24 cellular contexts compared by ENCODE assay signal in genomic region chr3:157398598-157398997, GRCh38. TPM values are rescaled to one million over a fixed set of nuclear protein-coding genes. Genes with fewer than 3 reads are reported as not detected.
DNase-seq lines count a peak whose midpoint lies in the region; ATAC-seq, FAIRE-seq and TF ChIP-seq lines count a peak whose summit lies in the region.
"Had no signal": no experiment of that assay in that cellular context is flagged by ENCODE, and none has a peak within 500 bp of the region (broad histone marks: within the 10 kb centered on the region; RNA-seq: fewer than 3 reads in every experiment).

No MANE protein-coding gene starts in this region.

- no peak overlapping the region for H3K4me3 ChIP-seq in HepG2 (replicated peaks in 1 of 3; ENCODE audit: insufficient read depth in 1 of 3, low read depth in 2 of 3, low read length in 3 of 3)
- H3K4me3 ChIP-seq in right lobe of liver = no peak overlapping the region
- no peak overlapping the region for H3K4me3 ChIP-seq in K562
- H3K4me3 ChIP-seq: BLaER1 treated with 17β-estradiol and CSF1 and Interleukin-3, amounts not matched to agents 10 nM and 100 nM; GM23248 had no signal

- H4K20me1 ChIP-seq in HepG2 (ENCODE audit: insufficient read depth, low read length) (no peaks in the 10 kb centered on the region), K562 (replicated peaks; ENCODE audit: control insufficient read depth, insufficient read depth, low read length) (no peaks in the 10 kb centered on the region)
- H4K20me1 ChIP-seq: BLaER1 treated with 17β-estradiol and CSF1 and Interleukin-3, amounts not matched to agents 10 nM and 100 nM had no signal

- H3K79me2 ChIP-seq in HepG2 (ENCODE audit: insufficient read depth, low read length) = no peaks in the 10 kb centered on the region
- no peaks in the 10 kb centered on the region for H3K79me2 ChIP-seq in K562 (ENCODE audit: control insufficient read depth, insufficient read depth, low read length)

- H3K4me2 ChIP-seq in HepG2 (ENCODE audit: low read depth, low read length) = no peak overlapping the region
- no peak overlapping the region for H3K4me2 ChIP-seq in K562 (ENCODE audit: insufficient read depth, low read length)
- H3K4me2 ChIP-seq: BLaER1 treated with 17β-estradiol and CSF1 and Interleukin-3, amounts not matched to agents 10 nM and 100 nM had no signal

- H3K9me3 ChIP-seq in HepG2 (ENCODE audit: low read length) (no peaks in the 10 kb centered on the region), right lobe of liver (no peaks in the 10 kb centered on the region), K562 (replicated peaks; ENCODE audit: control insufficient read depth, insufficient read depth, low read depth, low read length) (no peaks in the 10 kb centered on the region)
- H3K9me3 ChIP-seq: BE2C; BLaER1 treated with 17β-estradiol and CSF1 and Interleukin-3, amounts not matched to agents 10 nM and 100 nM had no signal

- FAIRE-seq in HepG2 (lab: Jason Lieb, UNC) (no peak), K562 (lab: Jason Lieb, UNC) (no peak)
- FAIRE-seq: A204.1, G401.6, GM19239, H1 had no signal

- TF ChIP-seq POLR2A in HepG2 (IDR thresholded peaks at IDR 0.05; ENCODE audit: insufficient read depth in 1 of 2, low read depth in 2 of 2, low read length in 2 of 2) = no peak
- TF ChIP-seq POLR2A in right lobe of liver (IDR thresholded peaks at IDR 0.05) = no peak
- no peak for TF ChIP-seq POLR2A in K562 (conservative IDR thresholded peaks at IDR 0.05)

- no peaks in the 10 kb centered on the region for H3K9me1 ChIP-seq in K562 (ENCODE audit: control insufficient read depth, insufficient read depth, low read length)

- in situ Hi-C loops in HepG2 (cut with HindIII; ENCODE audit: extremely low pct_ligation_motif_present, low pct_unique_long_range_greater_than_20kb) = no loop called here
- in situ Hi-C loops in K562 (cut with MboI) = no loop called here

- ATAC-seq in HepG2 = no peak
- ATAC-seq in right lobe of liver = no peak
- 0 out of 3 replicates have a peak, but pooled peaks have one; percentile 32 for ATAC-seq in K562

- no peak for TF ChIP-seq RAD21 in HepG2 (CRISPR knock-in tag; IDR thresholded peaks at IDR 0.05)
- no peak for TF ChIP-seq RAD21 in K562 (CRISPR knock-in tag; conservative IDR thresholded peaks at IDR 0.05 in 1 of 2, IDR thresholded peaks at IDR 0.05 in 1 of 2)

- TF ChIP-seq CTCF in HepG2 (CRISPR knock-in tag; IDR thresholded peaks at IDR 0.05) (no peak), right lobe of liver (IDR thresholded peaks at IDR 0.05) (no peak), K562 (IDR thresholded peaks at IDR 0.05 in 2 of 3, conservative IDR thresholded peaks at IDR 0.05 in 1 of 3; ENCODE audit: insufficient read depth in 2 of 3, low read depth in 1 of 3, low read length in 3 of 3) (no peak)

- H3K4me1 ChIP-seq in HepG2 (ENCODE audit: insufficient read depth, low read length) (no peaks in the 10 kb centered on the region), right lobe of liver (no peaks in the 10 kb centered on the region), K562 (replicated peaks in 1 of 2; ENCODE audit: control insufficient read depth in 2 of 2, insufficient read depth in 2 of 2, low read length in 2 of 2) (no peaks in the 10 kb centered on the region)
- H3K4me1 ChIP-seq: BE2C; BLaER1 treated with 17β-estradiol and CSF1 and Interleukin-3, amounts not matched to agents 10 nM and 100 nM had no signal

- no peak for DNase-seq in HepG2 (ENCODE audit: low spot score)
- no peak for DNase-seq in right lobe of liver
- DNase-seq in M059J (ENCODE audit: low read depth) = peak; percentile 12
- peak in 1 of 4 experiments; percentile 18 for DNase-seq in K562 (ENCODE audit: extremely low read depth in 1 of 4, low spot score in 3 of 4)
- DNase-seq in activated effector memory CD4-positive, alpha-beta T cell treated with Interleukin-2 at 50 U/mL for 16 hours = no peak
- DNase-seq in posterior vena cava (ENCODE audit: low spot score) = no peak
- DNase-seq in KG1 (lab: John Stamatoyannopoulos, UW) = no peak
- no peak for DNase-seq in activated gamma-delta T cell (lab: John Stamatoyannopoulos, UW)
- DNase-seq: ACHN; AML-193; BE2C; Calu3; CD4-positive, alpha-beta T cell; CD8-positive, alpha-beta memory T cell; DND-41; GM23248; H7; HCEC 1CT had no signal

- H3K9ac ChIP-seq in HepG2 (ENCODE audit: insufficient read depth, low read depth, low read length) (no peak overlapping the region), K562 (ENCODE audit: insufficient read depth in 1 of 2, low read depth in 2 of 2, low read length in 2 of 2) (no peak overlapping the region)
- H3K9ac ChIP-seq: BLaER1 treated with 17β-estradiol and CSF1 and Interleukin-3, amounts not matched to agents 10 nM and 100 nM; GM23248 had no signal

- H3K36me3 ChIP-seq in HepG2 (replicated peaks in 1 of 2; ENCODE audit: control insufficient read depth in 1 of 2, insufficient read depth in 2 of 2, low read length in 2 of 2) (no peaks in the 10 kb centered on the region), right lobe of liver (no peaks in the 10 kb centered on the region), K562 (ENCODE audit: control insufficient read depth, insufficient read depth, low read length) (no peaks in the 10 kb centered on the region)
- H3K36me3 ChIP-seq: BE2C; BLaER1 treated with 17β-estradiol and CSF1 and Interleukin-3, amounts not matched to agents 10 nM and 100 nM had no signal

- no TSS peak for BruUV-seq in HepG2 (replicated peaks; lab: Mats Ljungman, UMichigan)
- no TSS peak for BruUV-seq in K562 (replicated peaks; lab: Mats Ljungman, UMichigan)

- intact Hi-C loops in HepG2 (cut with micrococcal nuclease; ENCODE audit: unreplicated experiment) (no loop called here), right lobe of liver (cut with DNase I) (no loop called here), K562 (cut with micrococcal nuclease) (no loop called here), posterior vena cava (cut with DNase I) (no loop called here)

- TF ChIP-seq EP300 in HepG2 (IDR thresholded peaks at IDR 0.05; ENCODE audit: low read depth in 2 of 2, low read length in 2 of 2) = no peak
- no peak for TF ChIP-seq EP300 in HepG2 (CRISPR knock-in tag; IDR thresholded peaks at IDR 0.05; ENCODE audit: borderline replicate concordance)
- no peak for TF ChIP-seq EP300 in K562 (IDR thresholded peaks at IDR 0.05; ENCODE audit: low read length)

- H2AFZ ChIP-seq in HepG2 (ENCODE audit: low read length) (no peak overlapping the region), K562 (ENCODE audit: low read depth, low read length) (no peak overlapping the region)
- H2AFZ ChIP-seq: GM23248 had no signal

- H3K27ac ChIP-seq in HepG2 (ENCODE audit: extremely low read length, insufficient read depth, low read length) = no peak overlapping the region
- no peak overlapping the region for H3K27ac ChIP-seq in right lobe of liver
- no peak overlapping the region for H3K27ac ChIP-seq in K562 (ENCODE audit: extremely low read depth, low read depth, low read length)
- H3K27ac ChIP-seq: 22Rv1; BLaER1 treated with 17β-estradiol and CSF1 and Interleukin-3, amounts not matched to agents 10 nM and 100 nM; GM23248 had no signal

- WGBS in HepG2 (ENCODE audit: low lambda C conversion rate) = 25% methylated on average over 2 of the region's 3 CpGs
- WGBS in right lobe of liver (ENCODE audit: insufficient coverage, low coverage, low lambda C conversion rate, missing lambda C conversion rate) = 83% methylated on average over 3 of the region's 3 CpGs
- WGBS in K562 (ENCODE audit: insufficient coverage, low coverage, missing lambda C conversion rate) = 15% methylated on average over 3 of the region's 3 CpGs

- no peaks in the 10 kb centered on the region for H3K27me3 ChIP-seq in HepG2 (ENCODE audit: control insufficient read depth in 1 of 2, insufficient read depth in 2 of 2, low read length in 2 of 2)
- no peaks in the 10 kb centered on the region for H3K27me3 ChIP-seq in right lobe of liver
- peaks cover 0 to 5% of the 10 kb centered on the region in 2 experiments; a peak in 1 of 5 replicates for H3K27me3 ChIP-seq in K562 (ENCODE audit: control insufficient read depth in 2 of 2, insufficient read depth in 2 of 2, low read length in 2 of 2)
- H3K27me3 ChIP-seq: BLaER1 treated with 17β-estradiol and CSF1 and Interleukin-3, amounts not matched to agents 10 nM and 100 nM had no signal

- CTCF ChIA-PET in HepG2 (lab: Yijun Ruan, JAX; ENCODE audit: low intra/inter-chr PET ratio, low total read pairs) (no interaction called here), K562 (lab: Yijun Ruan, JAX; ENCODE audit: low intra/inter-chr PET ratio) (no interaction called here)

- POLR2A ChIA-PET in HepG2 (lab: Yijun Ruan, JAX) = no interaction called here
- POLR2A ChIA-PET in K562 (lab: Yijun Ruan, JAX) = no interaction called here

RNA-seq across cellular contexts. Expression of gene PTX3, which starts 38.1 kb away (rescaled TPM):
- total RNA-seq in HepG2 (2016; rRNA removed; fragmentation: Illumina TruSeq; extraction: Trizol) (not detected in 2 replicates), right lobe of liver (under 1 TPM in 1 of 6 experiments, not detected in 5; 0.69 TPM), K562 (2014; rRNA removed) (0.16 TPM in 1 of 2 replicates, not detected in the other), K562 (2014; rRNA removed; fragmentation: Illumina TruSeq; extraction: Trizol) (0.13 and 0.15 TPM in 2 replicates), K562 (2015; rRNA removed; fragmentation: Illumina TruSeq; extraction: Trizol) (0.14 and 0.15 TPM in 2 replicates), K562 (2021) (0.09 and 0.20 TPM in 2 replicates), posterior vena cava (10 to 100 TPM; 12.9 to 84.0 TPM)
- not detected in 2 replicates for total RNA-seq in HepG2 (2016; cell fraction: cytosol; rRNA removed; fragmentation: Illumina TruSeq; extraction: Trizol; ENCODE audit: low read depth)
- total RNA-seq in HepG2 (2016; cell fraction: insoluble cytoplasmic fraction; rRNA removed; fragmentation: Illumina TruSeq; extraction: Trizol) = not detected in 2 replicates
- not detected in 2 replicates for total RNA-seq in HepG2 (2016; cell fraction: membrane; rRNA removed; fragmentation: Illumina TruSeq; extraction: Trizol)
- total RNA-seq in HepG2 (2016; cell fraction: nucleus; rRNA removed; fragmentation: Illumina TruSeq; extraction: Trizol) = not detected in 2 replicates
- polyA plus RNA-seq in HepG2 (2011; rRNA removed) (not detected in 2 replicates), K562 (2011; rRNA removed) (0.04 TPM in 1 of 2 replicates, not detected in the other), K562 (2014; fragmentation: Illumina TruSeq; extraction: Trizol) (0.10 and 0.22 TPM in 2 replicates), K562 (2014; fragmentation: Nextera tagmentation; extraction: Ambion mirVana) (under 1 TPM; 0.04 to 0.22 TPM), K562 (2014; rRNA removed) (0.33 and 0.53 TPM in 2 replicates)
- polyA plus RNA-seq in HepG2 (2011; cell fraction: cytosol; rRNA removed) = not detected in 2 replicates
- not detected in 2 replicates for polyA plus RNA-seq in HepG2 (2011; cell fraction: nucleus; rRNA removed)
- not detected in 2 replicates for polyA plus RNA-seq in HepG2 (2012)
- not detected in 2 replicates for polyA plus RNA-seq in HepG2 (2016; cell fraction: cytosol; fragmentation: Illumina TruSeq; extraction: Trizol; ENCODE audit: low read depth)
- not detected in 2 replicates for polyA plus RNA-seq in HepG2 (2016; cell fraction: insoluble cytoplasmic fraction; fragmentation: Illumina TruSeq; extraction: Trizol; ENCODE audit: low read depth)
- polyA plus RNA-seq in HepG2 (2016; cell fraction: membrane; fragmentation: Illumina TruSeq; extraction: Trizol; ENCODE audit: low read depth) = not detected in 2 replicates
- not detected in 2 replicates for polyA plus RNA-seq in HepG2 (2016; cell fraction: nucleus; fragmentation: Illumina TruSeq; extraction: Trizol; ENCODE audit: insufficient read depth, low read depth)
- 0.14 TPM in 1 of 2 replicates, not detected in the other for polyA minus RNA-seq in HepG2 (2011; rRNA and poly(A)+ RNA removed; ENCODE audit: low replicate concordance)
- polyA minus RNA-seq in HepG2 (2011; cell fraction: cytosol; rRNA and poly(A)+ RNA removed) = not detected in 2 replicates
- not detected in 2 replicates for polyA minus RNA-seq in HepG2 (2011; cell fraction: nucleus; rRNA and poly(A)+ RNA removed)
- 17.6 and 24.0 TPM in 2 replicates for total RNA-seq in M059J (2014; rRNA removed; shearing (Covaris generic))
- not detected in 2 replicates for total RNA-seq in K562 (2011; cell fraction: chromatin; rRNA removed; ENCODE audit: low replicate concordance)
- not detected in 2 replicates for total RNA-seq in K562 (2011; cell fraction: nucleolus; rRNA removed)
- total RNA-seq in K562 (2011; cell fraction: nucleoplasm; rRNA removed) = not detected in 2 replicates
- 0.06 TPM in 1 of 2 replicates, not detected in the other for polyA plus RNA-seq in K562 (2011; cell fraction: cytosol; rRNA removed)
- polyA plus RNA-seq in K562 (2011; cell fraction: nucleus; rRNA removed) = not detected in 2 replicates
- polyA plus RNA-seq in K562 (2012) = 0.21 and 0.42 TPM in 2 replicates
- polyA minus RNA-seq in K562 (2011; rRNA and poly(A)+ RNA removed) = not detected in 2 replicates
- not detected in 2 replicates for polyA minus RNA-seq in K562 (2011; cell fraction: cytosol; rRNA and poly(A)+ RNA removed)
- polyA minus RNA-seq in K562 (2011; cell fraction: nucleus; rRNA and poly(A)+ RNA removed) = not detected in 2 replicates
- total RNA-seq: CD8-positive, alpha-beta memory T cell had no signal

Comparison
In these comparisons a context has a peak if more than half of its experiments do, and no peak if none do; other contexts are left out.
1. RNA of gene PTX3, which starts 38.1 kb away (total RNA-seq): 12.9 to 84.0 TPM in posterior vena cava and 17.6 to 24.0 TPM in M059J; 0.09 to 0.20 TPM in K562, 0.69 TPM in right lobe of liver and not detected in HepG2; every median in the first group is over 4 times any median in the second.
2. Of the 241 proteins assayed by ChIP-seq in both HepG2 and K562: peak only in HepG2: none; only in K562: MAFF, MAFG, MAFK, NFE2 and NFE2L1; in both: none; in neither: 236.